Comparison of ENCODE assay signal across 7 cellular contexts in the genomic region with DNA sequence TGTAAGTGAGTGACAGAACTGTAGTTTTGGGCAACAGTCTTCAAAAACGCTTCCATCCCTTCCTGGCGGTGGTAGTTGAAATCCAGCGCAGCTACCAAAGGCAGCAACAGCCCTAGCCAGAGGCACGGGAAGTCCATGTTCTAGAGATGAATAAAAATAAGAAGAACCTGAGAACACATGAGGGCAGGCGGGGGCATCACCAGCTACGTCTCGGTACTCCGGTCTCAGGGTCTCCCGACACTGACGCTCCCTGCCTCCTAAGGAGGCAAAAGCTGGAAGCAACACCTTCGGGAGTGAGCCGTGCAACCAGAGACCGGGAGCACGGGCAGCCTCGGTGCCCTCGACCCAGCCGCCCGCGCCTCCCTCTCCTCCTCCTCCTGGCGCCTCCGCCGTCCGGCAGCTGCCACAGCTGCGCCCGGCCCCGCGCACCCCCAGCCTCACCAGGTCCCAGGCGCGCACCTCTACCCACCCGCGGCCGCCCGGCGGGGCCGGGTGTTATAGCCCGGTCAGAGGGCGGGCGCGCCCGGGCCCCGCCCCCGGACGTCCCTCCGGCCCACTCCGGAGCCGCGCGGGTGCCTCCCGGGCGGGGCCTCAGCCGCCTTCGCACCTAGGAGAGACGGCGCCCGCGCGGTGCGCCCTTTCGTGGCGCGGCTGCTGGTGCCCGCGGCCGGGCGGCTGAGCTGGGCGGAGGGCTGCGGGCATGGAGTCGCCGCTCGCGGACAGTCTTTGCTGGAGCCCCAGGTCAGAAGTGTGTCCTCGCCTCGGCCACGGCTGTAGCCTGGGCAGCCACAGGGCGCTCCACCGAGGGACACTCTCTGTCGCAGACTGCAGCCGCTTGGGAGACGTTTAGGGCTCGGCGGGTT. TPM values are rescaled to one million over a fixed set of nuclear protein-coding genes. Genes with fewer than 3 reads are reported as not detected.
DNase-seq lines count a peak whose midpoint lies in the region; ATAC-seq and TF ChIP-seq lines count a peak whose summit lies in the region.

A gene (minus strand): TSS at position 471 of the 863 bp plus-strand sequence. CDS start 334 bp downstream, at position 137.

- H3K9me3 Mint-ChIP-seq in activated CD8-positive, alpha-beta T cell treated with anti-CD3 and anti-CD28 coated beads for 36 hours = peaks cover 6% of the 10 kb centered on the region

- POLR2A ChIA-PET in activated CD8-positive, alpha-beta T cell treated with anti-CD3 and anti-CD28 coated beads for 36 hours (lab: Charles Lee) = interaction anchor here (0.6 to 1.5 kb wide), 2 partner anchors 13 to 50 kb away, joined by 3 to 4 read pairs; no protein-coding TSS in a partner anchor

- H3K4me1 Mint-ChIP-seq in activated CD8-positive, alpha-beta T cell treated with anti-CD3 and anti-CD28 coated beads for 36 hours (ENCODE audit: low read depth) = peaks cover 22% of the 10 kb centered on the region

- peak; percentile 91 for ATAC-seq in HG02852 (IDR thresholded peaks at IDR 0.05; ENCODE audit: unreplicated experiment)
- peak; percentile 99 for ATAC-seq in activated CD8-positive, alpha-beta T cell treated with anti-CD3 and anti-CD28 coated beads for 36 hours

- H3K4me3 Mint-ChIP-seq in activated CD8-positive, alpha-beta T cell treated with anti-CD3 and anti-CD28 coated beads for 36 hours = peak within 1 kb of the TSS; percentile 68

- peak; percentile 64 for TF ChIP-seq POLR2A in GM18526 (IDR thresholded peaks at IDR 0.05; ENCODE audit: extremely low read depth, insufficient read length)

- peaks cover 34% of the 10 kb centered on the region for H3K27me3 Mint-ChIP-seq in activated CD8-positive, alpha-beta T cell treated with anti-CD3 and anti-CD28 coated beads for 36 hours

- intact Hi-C loops in activated CD8-positive, alpha-beta T cell treated with anti-CD3 and anti-CD28 coated beads for 36 hours (cut with micrococcal nuclease) = no loop called here

- no peak within 1 kb of the TSS for H3K27ac Mint-ChIP-seq in activated CD8-positive, alpha-beta T cell treated with anti-CD3 and anti-CD28 coated beads for 36 hours

- peaks cover 4% of the 10 kb centered on the region for H3K36me3 Mint-ChIP-seq in activated CD8-positive, alpha-beta T cell treated with anti-CD3 and anti-CD28 coated beads for 36 hours (ENCODE audit: low read depth)

- DNase-seq in NCI-H345 treated with DMSO at 0.1 percent for 48 hours (lab: John Stamatoyannopoulos, UW; ENCODE audit: unreplicated experiment) (peak; percentile 61), medulla oblongata (ENCODE audit: extremely low spot score) (peak; percentile 89)
- DNase-seq in activated CD8-positive, alpha-beta T cell treated with anti-CD3 and anti-CD28 coated beads for 36 hours = peak; percentile 71
- peak; percentile 60 for DNase-seq in effector CD4-positive, alpha-beta T cell
- DNase-seq in stimulated activated CD4-positive, alpha-beta T cell treated with anti-CD3 and anti-CD28 coated beads, TNF-alpha, amount 100 ng/mL, for 24 hours (ENCODE audit: low read depth in 3 of 3) = peak; percentile 50 to 78 (median 58)

- TF ChIP-seq CTCF in activated CD8-positive, alpha-beta T cell treated with anti-CD3 and anti-CD28 coated beads for 36 hours (IDR thresholded peaks at IDR 0.05) = no peak

- CTCF ChIA-PET in activated CD8-positive, alpha-beta T cell treated with anti-CD3 and anti-CD28 coated beads for 36 hours (lab: Charles Lee) = no interaction called here

RNA-seq across cellular contexts. Expression of the gene that starts here (rescaled TPM):
- 1 to 10 TPM; 3.0 to 5.8 TPM for total RNA-seq in activated CD8-positive, alpha-beta T cell treated with anti-CD3 and anti-CD28 coated beads for 36 hours

Comparison
In these comparisons a context has a peak if more than half of its experiments do, and no peak if none do; other contexts are left out.
1. Peak in every context shown above with its lines: DNase-seq and ATAC-seq.